In the genomic region with DNA sequence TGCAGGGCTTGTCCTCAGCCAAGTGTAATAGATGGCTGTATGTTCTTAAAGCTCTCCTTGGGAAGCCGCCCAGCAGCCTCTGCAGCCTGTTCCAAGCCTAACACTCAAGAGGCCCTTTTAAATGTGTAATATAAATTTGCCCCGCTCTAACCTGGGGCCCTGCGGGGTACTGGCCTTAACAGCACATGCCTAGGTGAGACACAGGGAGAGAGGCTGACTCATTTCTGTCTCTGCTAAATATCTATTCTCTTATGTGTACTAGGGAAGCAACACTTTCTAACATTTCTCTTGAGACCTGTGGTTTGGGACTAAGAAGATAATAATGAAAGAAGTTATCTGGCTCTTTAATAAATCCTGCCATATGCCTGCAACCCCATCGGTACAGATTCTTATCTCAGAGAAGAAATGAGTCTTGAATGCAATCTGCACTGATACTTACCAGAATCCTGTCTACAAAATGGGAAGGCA, we compare ENCODE assay signal across 10 cellular contexts. TPM values are rescaled to one million over a fixed set of nuclear protein-coding genes. Genes with fewer than 3 reads are reported as not detected.
DNase-seq lines count a peak whose midpoint lies in the region; ATAC-seq lines count a peak whose summit lies in the region.
"Had no signal": no experiment of that assay in that cellular context is flagged by ENCODE, and none has a peak within 500 bp of the region (broad histone marks: within the 10 kb centered on the region; RNA-seq: fewer than 3 reads in every experiment).

No MANE protein-coding gene starts in this region.

- H3K4ac ChIP-seq in mesendoderm (ENCODE audit: low read depth, low read length): no peak overlapping the region

- H3K79me2 ChIP-seq in mesendoderm (ENCODE audit: control insufficient read depth, insufficient read depth, low read length): no peaks in the 10 kb centered on the region

- no peak overlapping the region for H3K18ac ChIP-seq in mesendoderm (ENCODE audit: low read length)

- no peaks in the 10 kb centered on the region for H3K9me3 Mint-ChIP-seq in dendritic cell treated with granulocyte-macrophage colony-stimulating factor and Interleukin-4, amounts not matched to agents 40 ng/mL and 50 ng/mL, for 4 days

- H2AK5ac ChIP-seq in mesendoderm (ENCODE audit: low read length): no peak overlapping the region

- H4K5ac ChIP-seq in mesendoderm (ENCODE audit: low read length): no peak overlapping the region

- H2BK5ac ChIP-seq in mesendoderm (ENCODE audit: low read length): no peak overlapping the region

- H3K79me1 ChIP-seq in mesendoderm (ENCODE audit: low read length): no peaks in the 10 kb centered on the region

- ATAC-seq in GM19463 (IDR thresholded peaks at IDR 0.05; ENCODE audit: unreplicated experiment) (peak; percentile 91), HG03354 (IDR thresholded peaks at IDR 0.05; ENCODE audit: poor library complexity, severe bottlenecking, unreplicated experiment) (peak; percentile 64)

- peak overlapping the region; percentile 21 to 40 for H3K9ac ChIP-seq in stomach smooth muscle (ENCODE audit: low read length in 2 of 2)
- no peak overlapping the region for H3K9ac ChIP-seq in mesendoderm (ENCODE audit: low read length)

- no peak overlapping the region for H4K8ac ChIP-seq in mesendoderm (ENCODE audit: low read depth, low read length)

- H3K36me3 ChIP-seq in stomach smooth muscle (ENCODE audit: control insufficient read depth in 2 of 2, insufficient read depth in 2 of 2, low read length in 2 of 2) (no peaks in the 10 kb centered on the region), mesendoderm (ENCODE audit: control insufficient read depth, insufficient read depth, low read length) (no peaks in the 10 kb centered on the region)

- no peaks in the 10 kb centered on the region for H3K9me3 ChIP-seq in stomach smooth muscle (ENCODE audit: control insufficient read depth in 2 of 2, low read length in 2 of 2)

- no peak overlapping the region for H3K56ac ChIP-seq in mesendoderm (ENCODE audit: low read length)

- H2BK15ac ChIP-seq in mesendoderm (replicated peaks; ENCODE audit: low read depth): no peak overlapping the region

- no peak overlapping the region for H3K4me2 ChIP-seq in mesendoderm (ENCODE audit: low read length)

- H3K27ac ChIP-seq in stomach smooth muscle (ENCODE audit: low read length) (peak overlapping the region; percentile 64), mesendoderm (ENCODE audit: low read depth, low read length) (no peak overlapping the region)

- peaks cover 91% of the 10 kb centered on the region for H3K4me1 Mint-ChIP-seq in dendritic cell treated with granulocyte-macrophage colony-stimulating factor and Interleukin-4, amounts not matched to agents 40 ng/mL and 50 ng/mL, for 4 days (ENCODE audit: low read depth)

- H3K4me3 ChIP-seq in stomach smooth muscle (ENCODE audit: low read length in 2 of 2) (peak overlapping the region; percentile 3 to 17), mesendoderm (ENCODE audit: low read length) (no peak overlapping the region)

- no CpG with 5 or more reads among the region's 4 CpGs for WGBS in mesendoderm (ENCODE audit: extremely low coverage, insufficient coverage, low lambda C conversion rate)

- H3K4me3 Mint-ChIP-seq in dendritic cell treated with granulocyte-macrophage colony-stimulating factor and Interleukin-4, amounts not matched to agents 40 ng/mL and 50 ng/mL, for 4 days: no peak overlapping the region

- H3K27ac Mint-ChIP-seq in dendritic cell treated with granulocyte-macrophage colony-stimulating factor and Interleukin-4, amounts not matched to agents 40 ng/mL and 50 ng/mL, for 4 days: peak overlapping the region; percentile 83

- H3K23ac ChIP-seq in mesendoderm (ENCODE audit: low read length): no peak overlapping the region

- no peak for DNase-seq in LoVo (ENCODE audit: low spot score)
- no peak for DNase-seq in mesendoderm
- DNase-seq in DMS153 treated with DMSO at 0.1 percent for 48 hours (lab: John Stamatoyannopoulos, UW; ENCODE audit: unreplicated experiment): no peak
- DNase-seq: activated CD4-positive, CD25-positive, alpha-beta regulatory T cell treated with anti-CD3 and anti-CD28 coated beads, Interleukin-2, amount 50 U/mL, for 72 hours; anterior cingulate cortex; NCI-H526 treated with DMSO at 0.1 percent for 48 hours had no signal

- peaks cover 39% of the 10 kb centered on the region for H3K4me1 ChIP-seq in stomach smooth muscle (ENCODE audit: control insufficient read depth, insufficient read depth, low read length)
- no peaks in the 10 kb centered on the region for H3K4me1 ChIP-seq in mesendoderm (ENCODE audit: control insufficient read depth, low read depth, low read length)

- H3K27me3 Mint-ChIP-seq in dendritic cell treated with granulocyte-macrophage colony-stimulating factor and Interleukin-4, amounts not matched to agents 40 ng/mL and 50 ng/mL, for 4 days: no peaks in the 10 kb centered on the region

- intact Hi-C loops in dendritic cell treated with granulocyte-macrophage colony-stimulating factor and Interleukin-4, amounts not matched to agents 40 ng/mL and 50 ng/mL, for 4 days (cut with micrococcal nuclease): no loop called here

- no peak overlapping the region for H2BK120ac ChIP-seq in mesendoderm (ENCODE audit: low read depth, low read length)

- no peaks in the 10 kb centered on the region for H3K27me3 ChIP-seq in stomach smooth muscle (ENCODE audit: control insufficient read depth in 1 of 2, insufficient read depth in 2 of 2, low read length in 2 of 2)
- H3K27me3 ChIP-seq in mesendoderm (ENCODE audit: insufficient read depth, low read length, poor library complexity): no peaks in the 10 kb centered on the region

- no peaks in the 10 kb centered on the region for H3K36me3 Mint-ChIP-seq in dendritic cell treated with granulocyte-macrophage colony-stimulating factor and Interleukin-4, amounts not matched to agents 40 ng/mL and 50 ng/mL, for 4 days (ENCODE audit: low read depth)

RNA-seq across cellular contexts. Expression of a gene that starts 14.7 kb away (rescaled TPM):
- 3.8 TPM for polyA plus RNA-seq in mesendoderm (2013, experiment 1 of 2)
- 4.0 TPM for polyA plus RNA-seq in mesendoderm (2013, experiment 2 of 2)

RNA-seq across cellular contexts. Expression of a gene that starts 59.3 kb away (rescaled TPM):
- polyA plus RNA-seq in mesendoderm (2013, experiment 1 of 2): not detected
- polyA plus RNA-seq in mesendoderm (2013, experiment 2 of 2): not detected
